Comparison of ENCODE assay signal across 9 cellular contexts in genomic region chr6:154411076-154411475, GRCh38. TPM values are rescaled to one million over a fixed set of nuclear protein-coding genes. Genes with fewer than 3 reads are reported as not detected.
DNase-seq lines count a peak whose midpoint lies in the region; FAIRE-seq and TF ChIP-seq lines count a peak whose summit lies in the region.
"Had no signal": no experiment of that assay in that cellular context is flagged by ENCODE, and none has a peak within 500 bp of the region (broad histone marks: within the 10 kb centered on the region; RNA-seq: fewer than 3 reads in every experiment).

No MANE protein-coding gene starts in this region.

- H3K27ac ChIP-seq in astrocyte (ENCODE audit: low read depth, low read length) (peak overlapping the region; percentile 97), kidney (ENCODE audit: low read depth in 2 of 2, low read length in 2 of 2) (peak overlapping the region; percentile 47 to 82), stomach (peak overlapping the region; percentile 17 to 79 (median 73))

- H3K9me3 Mint-ChIP-seq in HFFc6 = no peaks in the 10 kb centered on the region
- no peaks in the 10 kb centered on the region for H3K9me3 Mint-ChIP-seq in astrocyte (ENCODE audit: unreplicated experiment)

- H3K4me3 Mint-ChIP-seq in HFFc6 (peak overlapping the region; percentile 76), astrocyte (ENCODE audit: unreplicated experiment) (no peak overlapping the region)

- TF ChIP-seq POLR2A in stomach (IDR thresholded peaks at IDR 0.05) = no peak

- 62 to 85% (median 74%) methylated on average over 5 of the region's 5 CpGs for WGBS in stomach, 5 donors

- FAIRE-seq in astrocyte (lab: Jason Lieb, UNC) = no peak
- no peak for FAIRE-seq in kidney (lab: Jason Lieb, UNC)

- H3K79me2 ChIP-seq in astrocyte (ENCODE audit: insufficient read depth, low read length) = no peaks in the 10 kb centered on the region

- H3K27me3 ChIP-seq in astrocyte (ENCODE audit: insufficient read depth, low read length) (no peaks in the 10 kb centered on the region), stomach (no peaks in the 10 kb centered on the region)

- no peaks in the 10 kb centered on the region for H3K36me3 ChIP-seq in astrocyte (ENCODE audit: insufficient read depth, low read length)
- H3K36me3 ChIP-seq in kidney (ENCODE audit: control insufficient read depth in 1 of 2, insufficient read depth in 2 of 2, low read length in 2 of 2) = peaks cover 12 to 47% of the 10 kb centered on the region in 2 donors
- H3K36me3 ChIP-seq in stomach = peaks cover 14 to 52% (median 41%) of the 10 kb centered on the region in 4 donors

- H3K27me3 Mint-ChIP-seq in HFFc6 (ENCODE audit: insufficient read depth) (0 out of 2 replicates have a peak, but pooled peaks cover 2% of the 10 kb centered on the region), astrocyte (ENCODE audit: low read depth, unreplicated experiment) (no peaks in the 10 kb centered on the region)

- TF ChIP-seq CTCF in HFFc6 (IDR thresholded peaks at IDR 0.05) (no peak), astrocyte (IDR thresholded peaks at IDR 0.05; ENCODE audit: insufficient read depth, low read depth, low read length) (no peak), kidney (IDR thresholded peaks at IDR 0.05; ENCODE audit: borderline replicate concordance, extremely low read depth, insufficient read depth) (no peak), stomach (IDR thresholded peaks at IDR 0.05) (no peak)

- H2AFZ ChIP-seq in astrocyte (ENCODE audit: low read depth, low read length) = peak overlapping the region; percentile 13

- H3K4me1 ChIP-seq in astrocyte (ENCODE audit: insufficient read depth, low read length) = peaks cover 28% of the 10 kb centered on the region
- peaks cover 8 to 24% of the 10 kb centered on the region in 2 donors for H3K4me1 ChIP-seq in kidney (ENCODE audit: control insufficient read depth in 1 of 2, insufficient read depth in 1 of 2, low read depth in 1 of 2, low read length in 2 of 2)
- peaks cover 4 to 40% (median 21%) of the 10 kb centered on the region in 4 donors for H3K4me1 ChIP-seq in stomach

- H3K27ac Mint-ChIP-seq in HFFc6 = peak overlapping the region; percentile 94
- H3K27ac Mint-ChIP-seq in astrocyte (ENCODE audit: unreplicated experiment) = peak overlapping the region; percentile 99

- H3K9ac ChIP-seq in astrocyte (ENCODE audit: low read length) = peak overlapping the region; percentile 63
- peak overlapping the region in 1 of 2 donors; percentile 7 for H3K9ac ChIP-seq in kidney (ENCODE audit: low read length in 2 of 2)

- H3K4me1 Mint-ChIP-seq in HFFc6 (ENCODE audit: low read depth) (peaks cover 70% of the 10 kb centered on the region), astrocyte (ENCODE audit: low read depth, unreplicated experiment) (peaks cover 32% of the 10 kb centered on the region)

- H4K20me1 ChIP-seq in astrocyte (ENCODE audit: insufficient read depth, low read length) = no peaks in the 10 kb centered on the region

- peaks cover 33% of the 10 kb centered on the region for H3K36me3 Mint-ChIP-seq in HFFc6 (ENCODE audit: low read depth)
- H3K36me3 Mint-ChIP-seq in astrocyte (ENCODE audit: low read depth, unreplicated experiment) = peaks cover 10% of the 10 kb centered on the region

- intact Hi-C loops in kidney (cut with DNase I) (no loop called here), stomach (cut with DNase I; ENCODE audit: low total_unique reads) (no loop called here)

- H3K9me3 ChIP-seq in astrocyte (ENCODE audit: insufficient read depth, low read depth, low read length) (no peaks in the 10 kb centered on the region), kidney (ENCODE audit: control insufficient read depth in 1 of 2, low read length in 2 of 2) (no peaks in the 10 kb centered on the region), stomach (no peaks in the 10 kb centered on the region)

- DNase-seq in HFFc6 (no peak), astrocyte (ENCODE audit: low read depth) (peak; percentile 32), kidney (no peak), stomach (no peak), iPS-NIHi11 (ENCODE audit: low spot score) (no peak), AG08395 (ENCODE audit: low spot score) (no peak), H4 (ENCODE audit: low spot score) (no peak)
- no peak for DNase-seq in activated CD8-positive, alpha-beta memory T cell treated with anti-CD3 and anti-CD28 coated beads for 24 hours
- DNase-seq: activated naive CD4-positive, alpha-beta T cell had no signal

- peak overlapping the region; percentile 77 for H3K4me2 ChIP-seq in astrocyte (ENCODE audit: low read length)

- H3K4me3 ChIP-seq in astrocyte (ENCODE audit: insufficient read depth, low read depth, low read length) (no peak overlapping the region), kidney (ENCODE audit: low read length in 2 of 2) (no peak overlapping the region), stomach (no peak overlapping the region)

- no peak for TF ChIP-seq EP300 in stomach (IDR thresholded peaks at IDR 0.05)

RNA-seq across cellular contexts. Expression of gene IPCEF1, which starts 54.5 kb away (rescaled TPM):
- total RNA-seq in HFFc6 (2021; fragmentation: NEBNext Ultra II Directional; extraction: Animal tissue kit (Norgen Biotek cat#: 25700)) = under 1 TPM in 1 of 6 experiments, not detected in 5; 0.31 TPM
- total RNA-seq in astrocyte = 0.16 and 0.24 TPM in 2 replicates
- total RNA-seq in kidney = 25.9 TPM
- polyA plus RNA-seq in kidney (ENCODE audit: insufficient read depth, low read depth, low replicate concordance) = 2.7 TPM
- total RNA-seq in stomach = 10 to 100 TPM in 2 of 5 donors, under 1 TPM in 1, not detected in 2; under 0.01 to 47.1 (median 10.1) TPM
- polyA plus RNA-seq in stomach = 1 to 10 TPM in 1 of 3 donors, under 1 TPM in 2; 0.44 to 1.8 (median 0.98) TPM
- total RNA-seq in H4 (2014; rRNA removed; shearing (Covaris generic)) = 0.54 and 1.1 TPM in 2 replicates
